ENCODE assay signal across 22 cellular contexts in the genomic region with DNA sequence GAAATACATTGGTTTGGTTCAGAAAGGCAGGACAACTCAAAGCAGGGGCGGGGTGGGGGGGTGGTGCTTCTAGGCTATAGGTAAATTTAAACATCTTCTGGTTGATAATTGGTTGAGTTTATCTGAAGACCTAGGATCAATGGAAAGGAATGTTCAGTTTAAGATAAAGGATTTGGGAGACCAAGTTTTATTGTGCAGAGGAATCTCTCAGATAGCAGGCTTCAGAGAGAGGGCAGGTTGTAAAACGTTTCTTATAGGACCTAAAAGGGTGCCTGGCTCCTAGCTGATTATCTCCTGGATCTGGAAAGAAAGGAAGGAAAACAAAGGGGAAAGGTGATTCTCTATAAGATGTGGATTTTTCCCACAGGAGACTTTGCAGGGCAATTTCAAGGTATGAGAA.
DNase-seq lines count a peak whose midpoint lies in the region; ATAC-seq, FAIRE-seq and TF ChIP-seq lines count a peak whose summit lies in the region.
"Had no signal": no experiment of that assay in that cellular context is flagged by ENCODE, and none has a peak within 500 bp of the region (broad histone marks: within the 10 kb centered on the region; RNA-seq: fewer than 3 reads in every experiment).

No MANE protein-coding gene starts in this region.

- TF ChIP-seq POLR2A in endothelial cell of umbilical vein (IDR thresholded peaks at IDR 0.05; ENCODE audit: low read depth, low read length) (no peak), suprapubic skin (IDR thresholded peaks at IDR 0.05) (no peak)

- 58% methylated on average over 2 of the region's 2 CpGs for WGBS in HUES64
- 46% methylated on average over 2 of the region's 2 CpGs for WGBS in smooth muscle cell (ENCODE audit: low lambda C conversion rate)
- 40% methylated on average over 2 of the region's 2 CpGs for WGBS in suprapubic skin

- no peaks in the 10 kb centered on the region for H3K79me2 ChIP-seq in GM23338 (replicated peaks; ENCODE audit: insufficient read depth)
- H3K79me2 ChIP-seq in endothelial cell of umbilical vein (ENCODE audit: control insufficient read depth, insufficient read depth, low read length) = no peaks in the 10 kb centered on the region
- no peaks in the 10 kb centered on the region for H3K79me2 ChIP-seq in smooth muscle cell (ENCODE audit: low read depth)

- H3K27me3 ChIP-seq in GM23338 (ENCODE audit: insufficient read depth) (no peaks in the 10 kb centered on the region), HUES64 (ENCODE audit: insufficient read depth, low read length) (no peaks in the 10 kb centered on the region), endothelial cell of umbilical vein (ENCODE audit: control insufficient read depth in 2 of 2, insufficient read depth in 2 of 2, low read length in 2 of 2) (no peaks in the 10 kb centered on the region), smooth muscle cell (ENCODE audit: low read depth) (no peaks in the 10 kb centered on the region), suprapubic skin (no peaks in the 10 kb centered on the region)

- no peak for ATAC-seq in GM23338
- no peak for ATAC-seq in HG02870 (IDR thresholded peaks at IDR 0.05; ENCODE audit: unreplicated experiment)
- ATAC-seq: GM12878, HCT116 had no signal

- H3K27ac ChIP-seq in GM23338 (ENCODE audit: low read depth) (peak overlapping the region; percentile 87; the same call in 1 of the 2 replicates), HUES64 (ENCODE audit: low read depth, low read length) (peak overlapping the region; percentile 62; the same call in 1 of the 2 replicates), endothelial cell of umbilical vein (ENCODE audit: insufficient read depth, low read depth, low read length) (peak overlapping the region; percentile 70), smooth muscle cell (ENCODE audit: low read depth) (no peak overlapping the region), suprapubic skin (no peak overlapping the region)
- H3K27ac ChIP-seq: C4-2B, GM23248 had no signal

- CTCF ChIA-PET in endothelial cell of umbilical vein (lab: Charles Lee) = no interaction called here

- H3K4me3 Mint-ChIP-seq in GM23338 = no peak overlapping the region; the same call in 1 of the 3 replicates
- H3K4me3 Mint-ChIP-seq: CD4-positive, alpha-beta T cell; IgD-negative memory B cell had no signal

- H3K9me3 ChIP-seq in HUES64 (ENCODE audit: insufficient read depth, low read depth, low read length) = no peaks in the 10 kb centered on the region
- no peaks in the 10 kb centered on the region for H3K9me3 ChIP-seq in endothelial cell of umbilical vein (replicated peaks; ENCODE audit: control insufficient read depth, insufficient read depth, low read length)
- H3K9me3 ChIP-seq in smooth muscle cell (replicated peaks; ENCODE audit: low read depth) = no peaks in the 10 kb centered on the region
- no peaks in the 10 kb centered on the region for H3K9me3 ChIP-seq in suprapubic skin

- no TSS peak for BruUV-seq in endothelial cell of umbilical vein (replicated peaks; lab: Mats Ljungman, UMichigan)

- H3K9me3 Mint-ChIP-seq in GM23338 = peaks cover 2% of the 10 kb centered on the region
- H3K9me3 Mint-ChIP-seq: CD4-positive, alpha-beta T cell had no signal

- H3K36me3 Mint-ChIP-seq in GM23338 (ENCODE audit: low read depth) = peaks cover 4% of the 10 kb centered on the region; the same call in 1 of the 3 replicates
- H3K36me3 Mint-ChIP-seq: IgD-negative memory B cell had no signal

- no peak overlapping the region for H2AFZ ChIP-seq in GM23338
- H2AFZ ChIP-seq in endothelial cell of umbilical vein (ENCODE audit: low read depth, low read length) = no peak overlapping the region
- H2AFZ ChIP-seq in smooth muscle cell (ENCODE audit: low read depth) = peak overlapping the region; percentile 43
- H2AFZ ChIP-seq: GM23248 had no signal

- in situ Hi-C loops in ACHN (cut with HindIII; ENCODE audit: low pct_ligation_motif_present, low pct_unique_long_range_greater_than_20kb, low sequenced_read_pairs) = no loop called here

- DNase-seq in GM23338 (ENCODE audit: low spot score) (no peak), endothelial cell of umbilical vein (ENCODE audit: low read depth, low spot score) (no peak), smooth muscle cell (lab: John Stamatoyannopoulos, UW; ENCODE audit: unreplicated experiment) (no peak), ACHN (no peak), cerebellar cortex (ENCODE audit: low spot score) (no peak), suprapubic skin (ENCODE audit: low spot score in 2 of 2) (no peak)
- DNase-seq: AML-193; Calu3; CD4-positive, alpha-beta T cell; DMS79 treated with DMSO at 0.1 percent for 48 hours; Karpas-422; KBM-7 had no signal

- H3K4me3 ChIP-seq in GM23338 (peak overlapping the region; percentile 32; the same call in 1 of the 2 replicates), HUES64 (ENCODE audit: low read length) (no peak overlapping the region), endothelial cell of umbilical vein (replicated peaks in 1 of 3; ENCODE audit: insufficient read depth in 1 of 3, low read depth in 1 of 3, low read length in 3 of 3) (no peak overlapping the region), smooth muscle cell (no peak overlapping the region), suprapubic skin (no peak overlapping the region)
- H3K4me3 ChIP-seq: GM12878, GM23248 had no signal

- H3K4me2 ChIP-seq in GM23338 = 0 out of 2 replicates have a peak overlapping the region, but pooled peaks have one; percentile 63
- no peak overlapping the region for H3K4me2 ChIP-seq in endothelial cell of umbilical vein (ENCODE audit: insufficient read depth, low read length)
- no peak overlapping the region for H3K4me2 ChIP-seq in smooth muscle cell

- H3K4me1 ChIP-seq in GM23338 (ENCODE audit: insufficient read depth) (peaks cover 66% of the 10 kb centered on the region), HUES64 (ENCODE audit: insufficient read depth, low read length) (peaks cover 71% of the 10 kb centered on the region), endothelial cell of umbilical vein (ENCODE audit: control insufficient read depth, extremely low read depth, insufficient read depth, low read length) (peaks cover 25% of the 10 kb centered on the region), smooth muscle cell (ENCODE audit: low read depth) (peaks cover 3% of the 10 kb centered on the region), suprapubic skin (no peaks in the 10 kb centered on the region)

- POLR2A ChIA-PET in endothelial cell of umbilical vein (lab: Charles Lee) = no interaction called here

- H3K9ac ChIP-seq in HUES64 (ENCODE audit: low read depth, low read length) (no peak overlapping the region), endothelial cell of umbilical vein (replicated peaks; ENCODE audit: extremely low read depth, insufficient read depth, low read length) (no peak overlapping the region), smooth muscle cell (ENCODE audit: low read depth) (no peak overlapping the region)
- H3K9ac ChIP-seq: GM23248 had no signal

- TF ChIP-seq CTCF in GM23338 (conservative IDR thresholded peaks at IDR 0.05; ENCODE audit: low read depth in 2 of 2) = no peak
- TF ChIP-seq CTCF in endothelial cell of umbilical vein (IDR thresholded peaks at IDR 0.05; ENCODE audit: extremely low read depth in 1 of 2, insufficient read depth in 1 of 2, low read depth in 1 of 2, low read length in 2 of 2) = no peak
- TF ChIP-seq CTCF in smooth muscle cell (IDR thresholded peaks at IDR 0.05; ENCODE audit: borderline replicate concordance, insufficient read depth, poor library complexity, severe bottlenecking) = no peak
- TF ChIP-seq CTCF in suprapubic skin (IDR thresholded peaks at IDR 0.05) = no peak

- no peaks in the 10 kb centered on the region for H3K9me2 ChIP-seq in GM23338 (ENCODE audit: insufficient read depth)

- peaks cover 59% of the 10 kb centered on the region for H3K4me1 Mint-ChIP-seq in GM23338
- H3K4me1 Mint-ChIP-seq: IgD-negative memory B cell had no signal

- dilution Hi-C loops in endothelial cell of umbilical vein (cut with MboI; ENCODE audit: extremely low pct_ligation_motif_present, low sequenced_read_pairs) = no loop called here

- FAIRE-seq in endothelial cell of umbilical vein (lab: Jason Lieb, UNC) = no peak
- FAIRE-seq: A204.1, GM12878, GM19239, H54 had no signal

- intact Hi-C loops in endothelial cell of umbilical vein (cut with micrococcal nuclease) = loop anchor here (2.0 kb wide), 1 partner anchor 22 kb away; no protein-coding TSS in a partner anchor

- H3F3A ChIP-seq in GM23338 (replicated peaks; ENCODE audit: low read depth) (peaks cover 5% of the 10 kb centered on the region), smooth muscle cell (ENCODE audit: low read depth) (no peaks in the 10 kb centered on the region)

- peaks cover 2% of the 10 kb centered on the region for H3K27me3 Mint-ChIP-seq in GM23338 (ENCODE audit: insufficient read depth, low read depth, poor library complexity)
- H3K27me3 Mint-ChIP-seq: CD4-positive, alpha-beta T cell had no signal

- H3K9me1 ChIP-seq in endothelial cell of umbilical vein (replicated peaks; ENCODE audit: control insufficient read depth, extremely low read depth, insufficient read depth, low read length) = no peaks in the 10 kb centered on the region

- H3K27ac Mint-ChIP-seq in GM23338 = peak overlapping the region; percentile 89
- H3K27ac Mint-ChIP-seq: CD4-positive, alpha-beta T cell; IgD-negative memory B cell had no signal

- no peak for TF ChIP-seq EP300 in suprapubic skin (IDR thresholded peaks at IDR 0.05)

- H3K36me3 ChIP-seq in GM23338 (ENCODE audit: insufficient read depth) = no peaks in the 10 kb centered on the region
- H3K36me3 ChIP-seq in HUES64 (ENCODE audit: insufficient read depth, low read length) = no peaks in the 10 kb centered on the region
- no peaks in the 10 kb centered on the region for H3K36me3 ChIP-seq in endothelial cell of umbilical vein (ENCODE audit: control insufficient read depth in 2 of 2, extremely low read depth in 1 of 2, insufficient read depth in 2 of 2, low read length in 2 of 2)
- no peaks in the 10 kb centered on the region for H3K36me3 ChIP-seq in smooth muscle cell (ENCODE audit: low read depth)
- no peaks in the 10 kb centered on the region for H3K36me3 ChIP-seq in suprapubic skin

- H4K20me1 ChIP-seq in GM23338 (replicated peaks; ENCODE audit: insufficient read depth) (no peaks in the 10 kb centered on the region), endothelial cell of umbilical vein (replicated peaks; ENCODE audit: control insufficient read depth, extremely low read depth, insufficient read depth, low read length) (no peaks in the 10 kb centered on the region), smooth muscle cell (ENCODE audit: low read depth) (no peaks in the 10 kb centered on the region)

TF ChIP-seq in endothelial cell of umbilical vein, 7 proteins besides CTCF, POLR2A, EP300 and RAD21 (continues in another document):
- TF ChIP-seq JUN (IDR thresholded peaks at IDR 0.05; ENCODE audit: borderline replicate concordance, insufficient read depth, insufficient read length, low read depth) (no peak), FOS (IDR thresholded peaks at IDR 0.05; ENCODE audit: borderline replicate concordance, insufficient read depth, low read length) (no peak), EZH2 (IDR thresholded peaks at IDR 0.05; ENCODE audit: borderline replicate concordance, low read depth, low read length, severe bottlenecking) (no peak)
- TF ChIP-seq, protein P1, sequence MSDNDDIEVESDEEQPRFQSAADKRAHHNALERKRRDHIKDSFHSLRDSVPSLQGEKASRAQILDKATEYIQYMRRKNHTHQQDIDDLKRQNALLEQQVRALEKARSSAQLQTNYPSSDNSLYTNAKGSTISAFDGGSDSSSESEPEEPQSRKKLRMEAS (IDR thresholded peaks at IDR 0.05; ENCODE audit: insufficient read depth, insufficient read length) = no peak

Comparison
In these comparisons a context has a peak if more than half of its experiments do, and no peak if none do; other contexts are left out.
1. H3K27ac ChIP-seq: peak in GM23338 (single experiment), HUES64 (single experiment) and endothelial cell of umbilical vein (single experiment); none in smooth muscle cell (single experiment) and suprapubic skin (single experiment).